ENCODE assay signal across 9 cellular contexts in the genomic region with DNA sequence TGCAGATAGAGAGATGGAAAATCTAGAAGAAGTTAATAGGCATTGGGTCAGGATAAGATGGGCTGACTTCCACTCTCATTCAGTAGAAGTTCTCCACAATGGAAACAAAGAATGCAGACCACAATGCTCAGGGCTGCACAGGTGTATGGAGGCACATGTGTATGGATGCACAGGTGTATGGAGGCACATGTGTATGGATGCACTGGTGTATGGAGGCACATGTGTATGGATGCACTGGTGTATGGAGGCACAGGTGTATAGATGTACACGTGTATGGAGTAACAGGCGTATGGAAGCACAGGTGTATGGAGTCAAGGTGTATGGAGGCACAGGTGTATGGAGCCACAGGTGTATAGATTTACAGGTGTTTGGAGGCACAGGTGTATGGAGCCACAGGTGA.
"Had no signal": no experiment of that assay in that cellular context is flagged by ENCODE, and none has a peak within 500 bp of the region (broad histone marks: within the 10 kb centered on the region; RNA-seq: fewer than 3 reads in every experiment).

No MANE protein-coding gene starts in this region.

- H3K4me2 ChIP-seq: GM23338 had no signal

- FAIRE-seq: H1, H54, K562 had no signal

- DNase-seq: H9, HCEC 1CT, HFFc6, IMR-90 had no signal

- H3K4me1 Mint-ChIP-seq: GM23338, H9 had no signal

- H3K27ac Mint-ChIP-seq: GM23338, H9, HFFc6 had no signal

- H3K4me3 Mint-ChIP-seq: GM23338, H9, HFFc6 had no signal

- H2AFZ ChIP-seq: GM23338 had no signal

- H3K4me3 ChIP-seq: GM23338, K562 had no signal

- ATAC-seq: GM23338, K562 had no signal

- H3K27ac ChIP-seq: HL-60 had no signal
